Comparison of ENCODE assay signal across 22 cellular contexts in genomic region chr12:20497707-20498106, GRCh38.
DNase-seq lines count a peak whose midpoint lies in the region; ATAC-seq, FAIRE-seq and TF ChIP-seq lines count a peak whose summit lies in the region.
"Had no signal": no experiment of that assay in that cellular context is flagged by ENCODE, and none has a peak within 500 bp of the region (broad histone marks: within the 10 kb centered on the region; RNA-seq: fewer than 3 reads in every experiment).

No MANE protein-coding gene starts in this region.

- ATAC-seq in HepG2 = no peak
- ATAC-seq in right lobe of liver = no peak
- ATAC-seq in pancreas = no peak

- DNase-seq in HepG2 (ENCODE audit: low spot score) (peak; percentile 10), right lobe of liver (no peak), HuH-7.5 (ENCODE audit: low spot score) (peak; percentile 11), small intestine (peak; percentile 27), pancreas (no peak), HFFc6 (no peak)
- DNase-seq: ACHN; AML-193; BE2C; CD4-positive, alpha-beta T cell; CD8-positive, alpha-beta memory T cell; DMS 273 treated with DMSO at 0.1 percent for 48 hours; DND-41; GOT3 had no signal

- WGBS in HepG2 (ENCODE audit: low lambda C conversion rate) = 5% methylated on average over 3 of the region's 3 CpGs
- 33% methylated on average over 3 of the region's 3 CpGs for WGBS in right lobe of liver (ENCODE audit: insufficient coverage, low coverage, low lambda C conversion rate, missing lambda C conversion rate)
- WGBS in small intestine, 3 donors = 54 to 62% (median 59%) methylated on average over 3 of the region's 3 CpGs
- 23 to 52% methylated on average over 3 of the region's 3 CpGs for WGBS in pancreas, 2 donors

- no peak for TF ChIP-seq POLR2A in HepG2 (IDR thresholded peaks at IDR 0.05; ENCODE audit: insufficient read depth in 1 of 2, low read depth in 2 of 2, low read length in 2 of 2)
- TF ChIP-seq POLR2A in right lobe of liver (IDR thresholded peaks at IDR 0.05) = no peak

- CTCF ChIA-PET in HepG2 (lab: Yijun Ruan, JAX; ENCODE audit: low intra/inter-chr PET ratio, low total read pairs) = no interaction called here

- FAIRE-seq in HepG2 (lab: Jason Lieb, UNC) (no peak), small intestine (lab: Jason Lieb, UNC) (no peak), pancreas (lab: Jason Lieb, UNC) (no peak)
- FAIRE-seq: D721Med, G401.6, GM12892, H54 had no signal

- H3K36me3 ChIP-seq in HepG2 (replicated peaks in 1 of 2; ENCODE audit: control insufficient read depth in 1 of 2, insufficient read depth in 2 of 2, low read length in 2 of 2) = no peaks in the 10 kb centered on the region
- no peaks in the 10 kb centered on the region for H3K36me3 ChIP-seq in right lobe of liver
- H3K36me3 ChIP-seq in small intestine (ENCODE audit: control insufficient read depth in 2 of 2, insufficient read depth in 2 of 2, low read length in 2 of 2) = no peaks in the 10 kb centered on the region
- H3K36me3 ChIP-seq in pancreas = no peaks in the 10 kb centered on the region
- H3K36me3 ChIP-seq: BE2C; BLaER1 treated with 17β-estradiol and CSF1 and Interleukin-3, amounts not matched to agents 10 nM and 100 nM; HAP-1 had no signal

- H3K4me1 Mint-ChIP-seq in HFFc6 (ENCODE audit: low read depth) = peaks cover 35% of the 10 kb centered on the region
- H3K4me1 Mint-ChIP-seq: CD8-positive, alpha-beta memory T cell had no signal

- intact Hi-C loops in HepG2 (cut with micrococcal nuclease; ENCODE audit: unreplicated experiment) (no loop called here), right lobe of liver (cut with DNase I) (no loop called here), pancreas (cut with DNase I) (no loop called here)

- H3K27ac Mint-ChIP-seq in HFFc6 = no peak overlapping the region
- H3K27ac Mint-ChIP-seq: CD14-positive monocyte; CD4-positive, alpha-beta T cell; CD8-positive, alpha-beta memory T cell had no signal

- H3K4me1 ChIP-seq in HepG2 (ENCODE audit: insufficient read depth, low read length) (no peaks in the 10 kb centered on the region), right lobe of liver (no peaks in the 10 kb centered on the region), small intestine (ENCODE audit: control insufficient read depth in 2 of 2, insufficient read depth in 1 of 2, low read depth in 1 of 2, low read length in 1 of 2) (no peaks in the 10 kb centered on the region), pancreas (no peaks in the 10 kb centered on the region)
- H3K4me1 ChIP-seq: HAP-1 had no signal

- BruUV-seq in HepG2 (replicated peaks; lab: Mats Ljungman, UMichigan) = no TSS peak

- H3K9me3 ChIP-seq in HepG2 (ENCODE audit: low read length) (peaks cover 3% of the 10 kb centered on the region; the same call in 1 of the 2 replicates), right lobe of liver (no peaks in the 10 kb centered on the region), small intestine (ENCODE audit: control insufficient read depth, low read depth) (no peaks in the 10 kb centered on the region), pancreas (no peaks in the 10 kb centered on the region)
- H3K9me3 ChIP-seq: BE2C; BLaER1 treated with 17β-estradiol and CSF1 and Interleukin-3, amounts not matched to agents 10 nM and 100 nM; HAP-1 had no signal

- no peaks in the 10 kb centered on the region for H3K9me3 Mint-ChIP-seq in HFFc6
- H3K9me3 Mint-ChIP-seq: CD14-positive monocyte; CD4-positive, alpha-beta T cell had no signal

- in situ Hi-C loops in HepG2 (cut with HindIII; ENCODE audit: extremely low pct_ligation_motif_present, low pct_unique_long_range_greater_than_20kb) = no loop called here

- no peak overlapping the region for H3K4me2 ChIP-seq in HepG2 (ENCODE audit: low read depth, low read length)
- H3K4me2 ChIP-seq: BLaER1 treated with 17β-estradiol and CSF1 and Interleukin-3, amounts not matched to agents 10 nM and 100 nM had no signal

- H3K27ac ChIP-seq in HepG2 (ENCODE audit: extremely low read length, insufficient read depth, low read length) = no peak overlapping the region
- no peak overlapping the region for H3K27ac ChIP-seq in right lobe of liver
- no peak overlapping the region for H3K27ac ChIP-seq in small intestine (ENCODE audit: low read depth in 1 of 2, low read length in 1 of 2)
- no peak overlapping the region for H3K27ac ChIP-seq in pancreas
- H3K27ac ChIP-seq: 22Rv1; BLaER1 treated with 17β-estradiol and CSF1 and Interleukin-3, amounts not matched to agents 10 nM and 100 nM had no signal

- H4K20me1 ChIP-seq in HepG2 (ENCODE audit: insufficient read depth, low read length) = no peaks in the 10 kb centered on the region
- H4K20me1 ChIP-seq: BLaER1 treated with 17β-estradiol and CSF1 and Interleukin-3, amounts not matched to agents 10 nM and 100 nM had no signal

- H3K4me3 Mint-ChIP-seq in HFFc6 = no peak overlapping the region
- H3K4me3 Mint-ChIP-seq: CD14-positive monocyte; CD4-positive, alpha-beta T cell; CD8-positive, alpha-beta memory T cell had no signal

- H3K27me3 Mint-ChIP-seq in HFFc6 (ENCODE audit: insufficient read depth) = no peaks in the 10 kb centered on the region
- H3K27me3 Mint-ChIP-seq: CD4-positive, alpha-beta T cell; CD8-positive, alpha-beta memory T cell had no signal

- no peak for TF ChIP-seq EP300 in HepG2 (IDR thresholded peaks at IDR 0.05; ENCODE audit: low read depth in 2 of 2, low read length in 2 of 2)
- TF ChIP-seq EP300 in HepG2 (CRISPR knock-in tag; IDR thresholded peaks at IDR 0.05; ENCODE audit: borderline replicate concordance) = no peak

- H3K4me3 ChIP-seq in HepG2 (replicated peaks in 1 of 3; ENCODE audit: insufficient read depth in 1 of 3, low read depth in 2 of 3, low read length in 3 of 3) (no peak overlapping the region), right lobe of liver (no peak overlapping the region), small intestine (ENCODE audit: low read depth in 1 of 2, low read length in 2 of 2) (no peak overlapping the region), pancreas (no peak overlapping the region)
- H3K4me3 ChIP-seq: BLaER1 treated with 17β-estradiol and CSF1 and Interleukin-3, amounts not matched to agents 10 nM and 100 nM; HAP-1 had no signal

- POLR2A ChIA-PET in HepG2 (lab: Yijun Ruan, JAX) = no interaction called here

- no peaks in the 10 kb centered on the region for H3K79me2 ChIP-seq in HepG2 (ENCODE audit: insufficient read depth, low read length)

- TF ChIP-seq CTCF in HepG2 (CRISPR knock-in tag; IDR thresholded peaks at IDR 0.05) = no peak
- no peak for TF ChIP-seq CTCF in right lobe of liver (IDR thresholded peaks at IDR 0.05)
- TF ChIP-seq CTCF in pancreas (IDR thresholded peaks at IDR 0.05) = no peak
- no peak for TF ChIP-seq CTCF in HFFc6 (IDR thresholded peaks at IDR 0.05)

- H3K9ac ChIP-seq in HepG2 (ENCODE audit: insufficient read depth, low read depth, low read length) = no peak overlapping the region
- H3K9ac ChIP-seq: BLaER1 treated with 17β-estradiol and CSF1 and Interleukin-3, amounts not matched to agents 10 nM and 100 nM had no signal

- H3K36me3 Mint-ChIP-seq in HFFc6 (ENCODE audit: low read depth) = no peaks in the 10 kb centered on the region
- H3K36me3 Mint-ChIP-seq: CD14-positive monocyte; CD8-positive, alpha-beta memory T cell had no signal

- no peak overlapping the region for H2AFZ ChIP-seq in HepG2 (ENCODE audit: low read length)

- TF ChIP-seq RAD21 in HepG2 (CRISPR knock-in tag; IDR thresholded peaks at IDR 0.05) = no peak

- no peaks in the 10 kb centered on the region for H3K27me3 ChIP-seq in HepG2 (ENCODE audit: control insufficient read depth in 1 of 2, insufficient read depth in 2 of 2, low read length in 2 of 2)
- no peaks in the 10 kb centered on the region for H3K27me3 ChIP-seq in right lobe of liver
- H3K27me3 ChIP-seq in small intestine (ENCODE audit: control insufficient read depth in 2 of 2, insufficient read depth in 2 of 2, low read length in 2 of 2) = no peaks in the 10 kb centered on the region
- H3K27me3 ChIP-seq in pancreas = no peaks in the 10 kb centered on the region
- H3K27me3 ChIP-seq: BE2C; BLaER1 treated with 17β-estradiol and CSF1 and Interleukin-3, amounts not matched to agents 10 nM and 100 nM had no signal

TF ChIP-seq in HepG2, 621 proteins besides CTCF, POLR2A, EP300 and RAD21:
- TF ChIP-seq HNRNPUL1 (IDR thresholded peaks at IDR 0.05; ENCODE audit: low read depth, low read length) (peak; percentile 77), CHD4 (IDR thresholded peaks at IDR 0.05; ENCODE audit: borderline replicate concordance, low read length) (no peak), HOXA5 (CRISPR knock-in tag; IDR thresholded peaks at IDR 0.05) (no peak), HNF1A (IDR thresholded peaks at IDR 0.05; ENCODE audit: low read depth) (peak; percentile 72), HNF1A (CRISPR knock-in tag; IDR thresholded peaks at IDR 0.05; ENCODE audit: borderline replicate concordance) (no peak), ZNF12 (CRISPR knock-in tag; IDR thresholded peaks at IDR 0.05) (peak; percentile 99), ZNF652 (CRISPR knock-in tag; IDR thresholded peaks at IDR 0.05; ENCODE audit: borderline replicate concordance, low read depth) (no peak)

Comparison
In these comparisons a context has a peak if more than half of its experiments do, and no peak if none do; other contexts are left out.
1. DNase-seq: peak in HepG2 (single experiment), HuH-7.5 (single experiment) and small intestine (single experiment); none in right lobe of liver (0 of 3), pancreas (0 of 6) and HFFc6 (single experiment).